ENCODE assay signal across 8 cellular contexts in genomic region chr3:192550356-192550755, GRCh38.
"Had no signal": no experiment of that assay in that cellular context is flagged by ENCODE, and none has a peak within 500 bp of the region (broad histone marks: within the 10 kb centered on the region; RNA-seq: fewer than 3 reads in every experiment).

No MANE protein-coding gene starts in this region.

- DNase-seq: H9, HCEC 1CT, IMR-90 had no signal

- ATAC-seq: GM23338, K562 had no signal

- FAIRE-seq: H1, H54, HTR-8/SVneo, K562 had no signal

- H3K4me3 ChIP-seq: GM23338, K562 had no signal
